ENCODE assay signal across 24 cellular contexts in the genomic region with DNA sequence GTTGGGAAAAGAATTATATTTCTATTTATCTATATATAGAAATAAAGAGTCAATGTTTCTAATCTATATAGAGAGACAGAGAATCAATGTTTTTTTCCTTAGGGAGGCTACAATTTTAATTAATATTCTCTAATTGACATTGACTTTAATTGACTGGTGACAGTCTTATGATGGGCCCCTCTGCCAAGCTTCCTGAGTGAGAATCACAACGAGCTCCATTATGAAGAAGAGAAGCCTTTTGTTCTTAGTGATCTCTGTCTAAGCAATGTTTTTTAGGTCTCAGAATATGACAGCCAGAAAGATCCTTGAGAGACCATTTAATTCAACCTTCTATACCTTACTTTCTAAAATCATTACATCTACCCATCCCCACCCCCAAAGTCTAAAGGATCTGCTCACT.
"Had no signal": no experiment of that assay in that cellular context is flagged by ENCODE, and none has a peak within 500 bp of the region (broad histone marks: within the 10 kb centered on the region; RNA-seq: fewer than 3 reads in every experiment).

No MANE protein-coding gene starts in this region.

- DNase-seq: colonic mucosa; effector memory CD8-positive, alpha-beta T cell; erythroblast; esophagus squamous epithelium; foreskin melanocyte; hypothalamus; immature natural killer cell; left ventricle myocardium superior; lower lobe of right lung; natural killer cell; pancreas; right lobe of liver; small intestine; stimulated activated CD4-positive, alpha-beta T cell treated with anti-CD3 and anti-CD28 coated beads, Interleukin-1b, Interleukin-23, amount 100 ng/mL, for 48 hours; stimulated activated CD4-positive, alpha-beta T cell treated with anti-CD3 and anti-CD28 coated beads, Interleukin-4, amount 100 ng/mL, for 1 hour; stimulated activated CD8-positive, alpha-beta memory T cell treated with anti-CD3 and anti-CD28 coated beads, Interleukin-4, amount 100 ng/mL, for 48 hours; stimulated activated naive CD4-positive, alpha-beta T cell; stimulated activated naive CD8-positive, alpha-beta T cell treated with anti-CD3 and anti-CD28 coated beads, Interleukin-15, amount 100 ng/mL, for 72 hours; upper lobe of left lung had no signal

- H3K4me1 Mint-ChIP-seq: immature natural killer cell; memory B cell; natural killer cell; stimulated activated naive CD8-positive, alpha-beta T cell treated with anti-CD3 and anti-CD28 coated beads, Interleukin-15, amount 100 ng/mL, for 72 hours had no signal

- H3K4me3 Mint-ChIP-seq: dendritic cell treated with granulocyte-macrophage colony-stimulating factor and Interleukin-4, amounts not matched to agents 40 ng/mL and 50 ng/mL, for 4 days; effector memory CD8-positive, alpha-beta T cell; immature natural killer cell; memory B cell; natural killer cell; stimulated activated naive CD8-positive, alpha-beta T cell treated with anti-CD3 and anti-CD28 coated beads, Interleukin-15, amount 100 ng/mL, for 72 hours had no signal

- H3K27ac Mint-ChIP-seq: dendritic cell treated with granulocyte-macrophage colony-stimulating factor and Interleukin-4, amounts not matched to agents 40 ng/mL and 50 ng/mL, for 4 days; effector memory CD8-positive, alpha-beta T cell; immature natural killer cell; memory B cell; natural killer cell; progenitor cell of endocrine pancreas; stimulated activated naive CD8-positive, alpha-beta T cell treated with anti-CD3 and anti-CD28 coated beads, Interleukin-15, amount 100 ng/mL, for 72 hours had no signal

- ATAC-seq: effector memory CD8-positive, alpha-beta T cell; left ventricle myocardium superior; lower lobe of right lung; natural killer cell; pancreas; right lobe of liver; stimulated activated naive CD8-positive, alpha-beta T cell treated with anti-CD3 and anti-CD28 coated beads, Interleukin-15, amount 100 ng/mL, for 72 hours had no signal

- H3K9me3 Mint-ChIP-seq: dendritic cell treated with granulocyte-macrophage colony-stimulating factor and Interleukin-4, amounts not matched to agents 40 ng/mL and 50 ng/mL, for 4 days; effector memory CD8-positive, alpha-beta T cell; immature natural killer cell; stimulated activated naive CD8-positive, alpha-beta T cell treated with anti-CD3 and anti-CD28 coated beads, Interleukin-15, amount 100 ng/mL, for 72 hours had no signal

- H3K27ac ChIP-seq: colonic mucosa, esophagus squamous epithelium, lower lobe of right lung, pancreas, right lobe of liver, thoracic aorta, tibial nerve, upper lobe of left lung had no signal

- H3K27me3 Mint-ChIP-seq: dendritic cell treated with granulocyte-macrophage colony-stimulating factor and Interleukin-4, amounts not matched to agents 40 ng/mL and 50 ng/mL, for 4 days; stimulated activated naive CD8-positive, alpha-beta T cell treated with anti-CD3 and anti-CD28 coated beads, Interleukin-15, amount 100 ng/mL, for 72 hours had no signal

- H3K36me3 Mint-ChIP-seq: memory B cell, natural killer cell had no signal
